ENCODE assay signal across 8 cellular contexts in genomic region chr11:65639623-65640482, GRCh38. TPM values are rescaled to one million over a fixed set of nuclear protein-coding genes. Genes with fewer than 3 reads are reported as not detected.
DNase-seq lines count a peak whose midpoint lies in the region; ATAC-seq and TF ChIP-seq lines count a peak whose summit lies in the region.

No MANE protein-coding gene starts in this region.

- no peaks in the 10 kb centered on the region for H3K9me3 ChIP-seq in CD4-positive, alpha-beta T cell (ENCODE audit: control insufficient read depth, low read length)
- no peaks in the 10 kb centered on the region for H3K9me3 ChIP-seq in OCI-LY7 (ENCODE audit: low read length)

- ATAC-seq in CD4-positive, alpha-beta T cell (ENCODE audit: poor library complexity), result peak; percentile 73
- ATAC-seq in GM19452 (IDR thresholded peaks at IDR 0.05; ENCODE audit: unreplicated experiment) (peak; percentile 44), HG02571 (IDR thresholded peaks at IDR 0.05; ENCODE audit: unreplicated experiment) (no peak)
- peak; percentile 49 for ATAC-seq in activated naive CD8-positive, alpha-beta T cell treated with anti-CD3 and anti-CD28 coated beads, Interleukin-2, amount 10 ng/mL, durations not matched to agents 7 days and 5 days (ENCODE audit: low read depth)

- peak overlapping the region; percentile 90 for H3K4me3 ChIP-seq in OCI-LY7 (ENCODE audit: low read depth, low read length, poor library complexity, severe bottlenecking)

- POLR2A ChIA-PET in CD4-positive, alpha-beta T cell (lab: Charles Lee), result interaction anchor here (0.6 to 6.1 kb wide), 17 partner anchors 8 to 518 kb away, joined by 3 to 244 read pairs (median 4); partner anchors contain the start of genes BANF1, CFL1, FAM89B and FAU
- POLR2A ChIA-PET in OCI-LY7 (lab: Charles Lee), result interaction anchor here (0.8 to 2.6 kb wide), 3 partner anchors 23 to 26 kb away, joined by 3 to 7 read pairs (median 4); partner anchors contain the start of genes PCNX3 and RELA
- POLR2A ChIA-PET in activated naive CD8-positive, alpha-beta T cell treated with anti-CD3 and anti-CD28 coated beads, Interleukin-2, amount 10 ng/mL, durations not matched to agents 7 days and 5 days (lab: Charles Lee), result interaction anchor here (0.6 to 9.3 kb wide), 21 partner anchors 12 to 261 kb away, joined by 3 to 182 read pairs (median 5); partner anchors contain the start of genes CCDC85B, EHBP1L1, FAM89B and FOSL1

- peaks cover 68% of the 10 kb centered on the region for H3K36me3 Mint-ChIP-seq in CD4-positive, alpha-beta T cell (ENCODE audit: low read depth)
- H3K36me3 Mint-ChIP-seq in activated naive CD8-positive, alpha-beta T cell treated with anti-CD3 and anti-CD28 coated beads, Interleukin-2, amount 10 ng/mL, durations not matched to agents 7 days and 5 days, result peaks cover 18% of the 10 kb centered on the region
- peaks cover 4% of the 10 kb centered on the region for H3K36me3 Mint-ChIP-seq in nephron (ENCODE audit: low read depth)

- CTCF ChIA-PET in CD4-positive, alpha-beta T cell (lab: Charles Lee), result interaction anchor here (1.3 to 2.4 kb wide), 4 partner anchors 12 to 72 kb away, joined by 3 to 10 read pairs (median 4); partner anchors contain the start of gene KAT5
- CTCF ChIA-PET in OCI-LY7 (lab: Charles Lee; ENCODE audit: unreplicated experiment), result interaction anchor here (0.5 to 2.3 kb wide), 4 partner anchors 13 to 224 kb away, joined by 3 to 7 read pairs (median 4); partner anchors contain the start of gene PCNX3

- H3K27ac ChIP-seq in CD4-positive, alpha-beta T cell (ENCODE audit: low read depth, low read length), result peak overlapping the region; percentile 95
- peak overlapping the region; percentile 95 for H3K27ac ChIP-seq in OCI-LY7 (ENCODE audit: low read depth, low read length, poor library complexity, severe bottlenecking)

- H3K27me3 Mint-ChIP-seq in CD4-positive, alpha-beta T cell, result no peaks in the 10 kb centered on the region
- no peaks in the 10 kb centered on the region for H3K27me3 Mint-ChIP-seq in activated naive CD8-positive, alpha-beta T cell treated with anti-CD3 and anti-CD28 coated beads, Interleukin-2, amount 10 ng/mL, durations not matched to agents 7 days and 5 days
- H3K27me3 Mint-ChIP-seq in nephron (ENCODE audit: low read depth), result no peaks in the 10 kb centered on the region

- no peak overlapping the region for H2AFZ ChIP-seq in OCI-LY7 (ENCODE audit: low read length)

- H3K4me2 ChIP-seq in OCI-LY7 (ENCODE audit: low read length), result peak overlapping the region; percentile 97

- peaks cover 59% of the 10 kb centered on the region for H3K36me3 ChIP-seq in OCI-LY7 (ENCODE audit: insufficient read depth, low read length)

- H3K4me1 Mint-ChIP-seq in CD4-positive, alpha-beta T cell (ENCODE audit: low read depth), result peaks cover 67% of the 10 kb centered on the region
- H3K4me1 Mint-ChIP-seq in activated naive CD8-positive, alpha-beta T cell treated with anti-CD3 and anti-CD28 coated beads, Interleukin-2, amount 10 ng/mL, durations not matched to agents 7 days and 5 days, result peaks cover 38% of the 10 kb centered on the region
- H3K4me1 Mint-ChIP-seq in nephron, result peaks cover 14% of the 10 kb centered on the region

- peaks cover 22% of the 10 kb centered on the region; the same call in 1 of the 2 replicates for H3K79me2 ChIP-seq in OCI-LY7 (ENCODE audit: insufficient read depth, low read depth, low read length)

- peaks cover 51% of the 10 kb centered on the region for H3K4me1 ChIP-seq in OCI-LY7 (ENCODE audit: insufficient read depth, low read length, poor library complexity, severe bottlenecking)

- DNase-seq in CD4-positive, alpha-beta T cell, result peak; percentile 57 to 91 (median 68)
- peak; percentile 99 for DNase-seq in OCI-LY7 (ENCODE audit: low spot score)
- peak; percentile 73 for DNase-seq in activated naive CD8-positive, alpha-beta T cell treated with anti-CD3 and anti-CD28 coated beads, Interleukin-2, amount 10 ng/mL, durations not matched to agents 7 days and 5 days
- no peak for DNase-seq in glomerular visceral epithelial cell (ENCODE audit: extremely low spot score)
- no peak for DNase-seq in COLO829 (ENCODE audit: low spot score)

- no peaks in the 10 kb centered on the region for H3K9me2 ChIP-seq in OCI-LY7 (ENCODE audit: insufficient read depth, low read length)

- TSS peak; percentile 69 for BruUV-seq in OCI-LY7 (replicated peaks; lab: Mats Ljungman, UMichigan)

- H3K4me3 Mint-ChIP-seq in CD4-positive, alpha-beta T cell, result peak overlapping the region; percentile 97
- peak overlapping the region; percentile 92 for H3K4me3 Mint-ChIP-seq in activated naive CD8-positive, alpha-beta T cell treated with anti-CD3 and anti-CD28 coated beads, Interleukin-2, amount 10 ng/mL, durations not matched to agents 7 days and 5 days
- H3K4me3 Mint-ChIP-seq in nephron, result peak overlapping the region; percentile 24 to 61 (median 45)

- no peaks in the 10 kb centered on the region for H4K20me1 ChIP-seq in OCI-LY7 (ENCODE audit: insufficient read depth, low read length)

- no peaks in the 10 kb centered on the region for H3K9me3 Mint-ChIP-seq in CD4-positive, alpha-beta T cell
- H3K9me3 Mint-ChIP-seq in activated naive CD8-positive, alpha-beta T cell treated with anti-CD3 and anti-CD28 coated beads, Interleukin-2, amount 10 ng/mL, durations not matched to agents 7 days and 5 days, result no peaks in the 10 kb centered on the region
- H3K9me3 Mint-ChIP-seq in nephron, result no peaks in the 10 kb centered on the region

- H3K27me3 ChIP-seq in CD4-positive, alpha-beta T cell (ENCODE audit: control insufficient read depth, insufficient read depth, low read length), result no peaks in the 10 kb centered on the region

- intact Hi-C loops in CD4-positive, alpha-beta T cell (cut with DNase I, micrococcal nuclease), result loop anchor here (1.0 to 2.0 kb wide), 3 partner anchors 13 to 25 kb away; partner anchors contain the start of gene PCNX3 (in 1 of the 2)
- intact Hi-C loops in OCI-LY7 (cut with micrococcal nuclease; ENCODE audit: unreplicated experiment), result loop anchor here (1.0 to 2.0 kb wide), 4 partner anchors 23 to 219 kb away; partner anchors contain the start of genes CFL1 and PCNX3

- TF ChIP-seq CTCF in CD4-positive, alpha-beta T cell (IDR thresholded peaks at IDR 0.05), result no peak
- TF ChIP-seq CTCF in OCI-LY7 (conservative IDR thresholded peaks at IDR 0.05; ENCODE audit: low read length) (no peak), nephron (IDR thresholded peaks at IDR 0.05; ENCODE audit: unreplicated experiment in 3 of 3) (no peak)

- H3K27ac Mint-ChIP-seq in CD4-positive, alpha-beta T cell, result peak overlapping the region; percentile 100
- H3K27ac Mint-ChIP-seq in activated naive CD8-positive, alpha-beta T cell treated with anti-CD3 and anti-CD28 coated beads, Interleukin-2, amount 10 ng/mL, durations not matched to agents 7 days and 5 days, result peak overlapping the region; percentile 93
- H3K27ac Mint-ChIP-seq in nephron, result no peak overlapping the region

RNA-seq across cellular contexts. Expression of gene SIPA1, which starts 2.0 kb away (rescaled TPM):
- 100 to 1,000 TPM; 272 to 298 TPM for total RNA-seq in CD4-positive, alpha-beta T cell
- total RNA-seq in OCI-LY7 (2014; rRNA removed; shearing (Covaris generic)), result 57.6 and 95.4 TPM in 2 replicates
- 156 and 160 TPM in 2 replicates for total RNA-seq in OCI-LY7 (2022)
- 100 to 1,000 TPM; 245 to 266 TPM for total RNA-seq in activated naive CD8-positive, alpha-beta T cell treated with anti-CD3 and anti-CD28 coated beads, Interleukin-2, amount 10 ng/mL, durations not matched to agents 7 days and 5 days

RNA-seq across cellular contexts. Expression of gene RELA, which starts 22.9 kb away (rescaled TPM):
- 100 to 1,000 TPM; 379 to 382 TPM for total RNA-seq in CD4-positive, alpha-beta T cell
- 40.4 and 48.0 TPM in 2 replicates for total RNA-seq in OCI-LY7 (2014; rRNA removed; shearing (Covaris generic))
- 78.9 and 82.5 TPM in 2 replicates for total RNA-seq in OCI-LY7 (2022)
- 100 to 1,000 TPM; 112 to 117 TPM for total RNA-seq in activated naive CD8-positive, alpha-beta T cell treated with anti-CD3 and anti-CD28 coated beads, Interleukin-2, amount 10 ng/mL, durations not matched to agents 7 days and 5 days

RNA-seq across cellular contexts. Expression of gene PCNX3, which starts 24.3 kb away (rescaled TPM):
- total RNA-seq in CD4-positive, alpha-beta T cell, result 10 to 100 TPM; 37.3 to 40.5 TPM
- 29.9 and 36.2 TPM in 2 replicates for total RNA-seq in OCI-LY7 (2014; rRNA removed; shearing (Covaris generic))
- 66.7 and 70.7 TPM in 2 replicates for total RNA-seq in OCI-LY7 (2022)
- 10 to 100 TPM; 57.2 to 60.2 TPM for total RNA-seq in activated naive CD8-positive, alpha-beta T cell treated with anti-CD3 and anti-CD28 coated beads, Interleukin-2, amount 10 ng/mL, durations not matched to agents 7 days and 5 days

RNA-seq across cellular contexts. Expression of gene MAP3K11, which starts 25.8 kb away (rescaled TPM):
- total RNA-seq in CD4-positive, alpha-beta T cell, result 10 to 100 TPM; 45.2 to 45.8 TPM
- 32.0 and 33.4 TPM in 2 replicates for total RNA-seq in OCI-LY7 (2014; rRNA removed; shearing (Covaris generic))
- total RNA-seq in OCI-LY7 (2022), result 50.6 and 53.2 TPM in 2 replicates
- total RNA-seq in activated naive CD8-positive, alpha-beta T cell treated with anti-CD3 and anti-CD28 coated beads, Interleukin-2, amount 10 ng/mL, durations not matched to agents 7 days and 5 days, result 10 to 100 TPM; 69.9 to 73.1 TPM

RNA-seq across cellular contexts. Expression of gene KCNK7, which starts 44.3 kb away (rescaled TPM):
- total RNA-seq in CD4-positive, alpha-beta T cell, result 1 to 10 TPM; 4.9 to 5.0 TPM
- total RNA-seq in OCI-LY7 (2014; rRNA removed; shearing (Covaris generic)), result 1.4 TPM in 1 of 2 replicates, not detected in the other
- total RNA-seq in OCI-LY7 (2022), result 0.68 and 1.6 TPM in 2 replicates
- 1 to 10 TPM in 1 of 2 experiments, under 1 TPM in 1; 0.96 to 1.0 TPM for total RNA-seq in activated naive CD8-positive, alpha-beta T cell treated with anti-CD3 and anti-CD28 coated beads, Interleukin-2, amount 10 ng/mL, durations not matched to agents 7 days and 5 days

Comparison
In these comparisons a context has a peak if more than half of its experiments do, and no peak if none do; other contexts are left out.
1. DNase-seq: peak in CD4-positive, alpha-beta T cell (10 of 10), OCI-LY7 (single experiment) and activated naive CD8-positive, alpha-beta T cell treated with anti-CD3 and anti-CD28 coated beads, Interleukin-2, amount 10 ng/mL, durations not matched to agents 7 days and 5 days (single experiment); none in glomerular visceral epithelial cell (single experiment) and COLO829 (single experiment).
2. H3K27ac Mint-ChIP-seq: peak in CD4-positive, alpha-beta T cell (single experiment) and activated naive CD8-positive, alpha-beta T cell treated with anti-CD3 and anti-CD28 coated beads, Interleukin-2, amount 10 ng/mL, durations not matched to agents 7 days and 5 days (single experiment); none in nephron (0 of 3).
3. H3K4me3 Mint-ChIP-seq: peak in every context shown above with its lines; median percentile 97 in CD4-positive, alpha-beta T cell; 92 in activated naive CD8-positive, alpha-beta T cell treated with anti-CD3 and anti-CD28 coated beads, Interleukin-2, amount 10 ng/mL, durations not matched to agents 7 days and 5 days; 45 in nephron.